Comparison of ENCODE assay signal across 31 cellular contexts in the genomic region with DNA sequence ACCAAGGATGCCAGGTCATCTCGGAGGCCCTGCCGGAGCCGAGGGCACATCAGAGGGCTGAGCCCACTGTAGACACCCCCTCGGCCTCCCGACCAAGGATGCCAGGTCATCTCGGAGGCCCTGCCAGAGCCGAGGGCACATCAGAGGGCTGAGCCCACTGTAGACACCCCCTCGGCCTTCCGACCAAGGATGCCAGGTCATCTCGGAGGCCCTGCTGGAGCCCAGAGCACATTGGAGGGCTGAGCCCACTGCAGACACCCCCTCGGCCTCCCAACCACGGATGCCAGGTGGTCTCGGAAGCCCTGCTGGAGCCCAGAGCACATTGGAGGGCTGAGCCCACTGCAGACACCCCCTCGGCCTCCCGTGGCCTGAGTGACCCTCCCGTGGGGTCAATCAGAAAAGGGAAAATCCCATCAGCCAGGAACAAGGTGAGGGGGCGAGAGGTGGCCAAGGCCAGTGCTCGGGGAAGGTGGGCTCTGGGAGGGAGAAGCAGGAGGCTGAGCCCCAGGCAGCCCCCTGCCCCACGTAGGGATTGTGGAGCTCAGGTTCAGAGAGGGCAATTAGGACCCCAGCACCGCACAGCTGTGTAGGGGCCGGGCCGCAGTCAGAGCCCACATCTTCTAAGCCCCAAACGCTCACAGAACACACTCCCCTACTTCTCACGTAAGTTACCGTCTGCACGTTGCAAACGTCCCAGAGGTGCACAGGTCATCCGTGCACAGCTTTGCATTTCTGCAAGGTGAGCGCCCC. TPM values are rescaled to one million over a fixed set of nuclear protein-coding genes. Genes with fewer than 3 reads are reported as not detected.
DNase-seq lines count a peak whose midpoint lies in the region; ATAC-seq, FAIRE-seq and TF ChIP-seq lines count a peak whose summit lies in the region.
"Had no signal": no experiment of that assay in that cellular context is flagged by ENCODE, and none has a peak within 500 bp of the region (broad histone marks: within the 10 kb centered on the region; RNA-seq: fewer than 3 reads in every experiment).

No MANE protein-coding gene starts in this region.

- 93% methylated on average over 29 of the region's 29 CpGs for WGBS in right cardiac atrium
- WGBS in heart right ventricle, 2 donors, result 92 to 96% methylated on average over 29 of the region's 29 CpGs
- WGBS in neuronal stem cell (ENCODE audit: extremely low coverage in 2 of 2, insufficient read length in 2 of 2, insufficient replicate concordance in 1 of 2), 2 donors, result no CpG with 5 or more reads among the region's 29 CpGs

- H2AK5ac ChIP-seq in neuronal stem cell (ENCODE audit: low read depth, low read length), result peak overlapping the region; percentile 56

- no peak for FAIRE-seq in kidney (lab: Jason Lieb, UNC)
- FAIRE-seq: A204.1, GM12878, GM12892, GM18507 had no signal

- no peak overlapping the region for H4K8ac ChIP-seq in neuronal stem cell (ENCODE audit: low read depth, low read length)

- H2BK5ac ChIP-seq in neuronal stem cell (ENCODE audit: low read length), result peak overlapping the region; percentile 22

- no peak overlapping the region for H3K27ac ChIP-seq in right cardiac atrium (ENCODE audit: low read length)
- H3K27ac ChIP-seq in heart right ventricle, result no peak overlapping the region
- H3K27ac ChIP-seq in kidney (ENCODE audit: low read depth in 2 of 2, low read length in 2 of 2), result no peak overlapping the region
- H3K27ac ChIP-seq in neuronal stem cell (replicated peaks; ENCODE audit: low read length), result no peak overlapping the region
- H3K27ac ChIP-seq in substantia nigra (ENCODE audit: low read depth, low read length, poor library complexity, severe bottlenecking), result no peak overlapping the region
- H3K27ac ChIP-seq: BLaER1 had no signal

- no peak overlapping the region for H2AFZ ChIP-seq in neuronal stem cell (ENCODE audit: low read length)

- intact Hi-C loops in right cardiac atrium (cut with DNase I) (no loop called here), heart right ventricle (cut with DNase I) (no loop called here), kidney (cut with DNase I) (no loop called here)

- no peak overlapping the region for H3K9ac ChIP-seq in kidney (ENCODE audit: low read length in 2 of 2)
- H3K9ac ChIP-seq in neuronal stem cell (ENCODE audit: low read depth, low read length, poor library complexity), result no peak overlapping the region
- H3K9ac ChIP-seq: BLaER1 had no signal

- peak overlapping the region; percentile 17 for H3K18ac ChIP-seq in neuronal stem cell (ENCODE audit: low read length)

- DNase-seq in right cardiac atrium, result peak in 2 of 3 donors; percentile 18 to 44
- no peak for DNase-seq in heart right ventricle
- DNase-seq in kidney, result peak; percentile 53
- no peak for DNase-seq in neuronal stem cell (ENCODE audit: low spot score)
- no peak for DNase-seq in substantia nigra (lab: John Stamatoyannopoulos, UW)
- no peak for DNase-seq in activated naive CD4-positive, alpha-beta T cell treated with anti-CD3 and anti-CD28 coated beads, Interleukin-2, amount 50 U/mL, for 72 hours (ENCODE audit: low spot score in 2 of 2)
- DNase-seq: 8988T; ACHN; BE2C; C1 segment of cervical spinal cord; CD4-positive, alpha-beta memory T cell; CD4-positive, CD25-positive, alpha-beta regulatory T cell; CD8-positive, alpha-beta memory T cell; COR-L47; DMS 273 treated with DMSO at 0.1 percent for 48 hours; DMS153; DMS53; DMS79; DND-41; EL; GDM1 had no signal

- H3K9me3 ChIP-seq in right cardiac atrium (ENCODE audit: control insufficient read depth, low read length), result no peaks in the 10 kb centered on the region
- H3K9me3 ChIP-seq in heart right ventricle, result no peaks in the 10 kb centered on the region
- no peaks in the 10 kb centered on the region for H3K9me3 ChIP-seq in kidney (ENCODE audit: control insufficient read depth in 1 of 2, low read length in 2 of 2)
- peaks cover 0 to 8% of the 10 kb centered on the region in 2 donors for H3K9me3 ChIP-seq in neuronal stem cell (replicated peaks in 1 of 2; ENCODE audit: control insufficient read depth in 2 of 2, insufficient read depth in 1 of 2, low read depth in 1 of 2, low read length in 2 of 2)
- H3K9me3 ChIP-seq: BE2C had no signal

- H3K4me3 ChIP-seq in right cardiac atrium (ENCODE audit: low read length) (no peak overlapping the region), heart right ventricle (no peak overlapping the region), kidney (ENCODE audit: low read length in 2 of 2) (no peak overlapping the region), neuronal stem cell (ENCODE audit: low read length in 2 of 2) (no peak overlapping the region)
- H3K4me3 ChIP-seq: BLaER1, GM12878 had no signal

- no peak overlapping the region for H2BK120ac ChIP-seq in neuronal stem cell (ENCODE audit: low read depth, low read length)

- H3K36me3 Mint-ChIP-seq in activated naive CD4-positive, alpha-beta T cell treated with anti-CD3 and anti-CD28 coated beads, Interleukin-2, amount 50 U/mL, for 72 hours, result no peaks in the 10 kb centered on the region
- H3K36me3 Mint-ChIP-seq: CD4-positive, alpha-beta memory T cell; CD4-positive, CD25-positive, alpha-beta regulatory T cell; CD8-positive, alpha-beta memory T cell had no signal

- no peaks in the 10 kb centered on the region for H3K27me3 ChIP-seq in right cardiac atrium (ENCODE audit: control insufficient read depth, insufficient read depth)
- no peaks in the 10 kb centered on the region for H3K27me3 ChIP-seq in heart right ventricle
- H3K27me3 ChIP-seq in neuronal stem cell (ENCODE audit: control insufficient read depth in 3 of 3, insufficient read depth in 3 of 3, low read depth in 1 of 3, low read length in 3 of 3), result no peaks in the 10 kb centered on the region
- H3K27me3 ChIP-seq: BE2C, BLaER1 had no signal

- H3K14ac ChIP-seq in neuronal stem cell (ENCODE audit: low read length), result peak overlapping the region; percentile 71

- no peak overlapping the region for H3K4me2 ChIP-seq in neuronal stem cell (ENCODE audit: insufficient read depth, low read length, poor library complexity, severe bottlenecking)
- H3K4me2 ChIP-seq: BLaER1 had no signal

- peak overlapping the region; percentile 71 for H3K23ac ChIP-seq in neuronal stem cell (ENCODE audit: low read depth, low read length, poor library complexity)

- no peak overlapping the region for H2BK15ac ChIP-seq in neuronal stem cell (ENCODE audit: low read length)

- H3K36me3 ChIP-seq in heart right ventricle (peaks cover 3 to 97% (median 21%) of the 10 kb centered on the region in 9 donors), kidney (ENCODE audit: control insufficient read depth in 1 of 2, insufficient read depth in 2 of 2, low read length in 2 of 2) (peaks cover 16 to 74% of the 10 kb centered on the region in 2 donors), neuronal stem cell (replicated peaks in 1 of 2; ENCODE audit: control insufficient read depth in 2 of 2, insufficient read depth in 2 of 2, low read length in 2 of 2) (peaks cover 0 to 5% of the 10 kb centered on the region in 2 donors)
- H3K36me3 ChIP-seq: BE2C had no signal

- no peaks in the 10 kb centered on the region for H3K9me3 Mint-ChIP-seq in activated naive CD4-positive, alpha-beta T cell treated with anti-CD3 and anti-CD28 coated beads, Interleukin-2, amount 50 U/mL, for 72 hours
- H3K9me3 Mint-ChIP-seq: CD4-positive, alpha-beta memory T cell; CD4-positive, CD25-positive, alpha-beta regulatory T cell; CD8-positive, alpha-beta memory T cell had no signal

- H3K27ac Mint-ChIP-seq in activated naive CD4-positive, alpha-beta T cell treated with anti-CD3 and anti-CD28 coated beads, Interleukin-2, amount 50 U/mL, for 72 hours, result no peak overlapping the region
- H3K27ac Mint-ChIP-seq: CD4-positive, alpha-beta memory T cell; CD4-positive, CD25-positive, alpha-beta regulatory T cell; CD8-positive, alpha-beta memory T cell had no signal

- TF ChIP-seq CTCF in heart right ventricle (IDR thresholded peaks at IDR 0.05) (no peak), kidney (IDR thresholded peaks at IDR 0.05; ENCODE audit: borderline replicate concordance, extremely low read depth, insufficient read depth) (no peak)

- H3K79me1 ChIP-seq in neuronal stem cell (ENCODE audit: low read depth, low read length), result no peaks in the 10 kb centered on the region

- no peak overlapping the region for H2BK12ac ChIP-seq in neuronal stem cell (ENCODE audit: low read length)

- H3K4ac ChIP-seq in neuronal stem cell (ENCODE audit: low read length), result peak overlapping the region; percentile 66

- no peaks in the 10 kb centered on the region for H3K4me1 ChIP-seq in right cardiac atrium (ENCODE audit: control insufficient read depth, insufficient read depth, low read length)
- H3K4me1 ChIP-seq in heart right ventricle, result no peaks in the 10 kb centered on the region
- H3K4me1 ChIP-seq in kidney (ENCODE audit: control insufficient read depth in 1 of 2, insufficient read depth in 1 of 2, low read depth in 1 of 2, low read length in 2 of 2), result peaks cover 0 to 2% of the 10 kb centered on the region in 2 donors
- peaks cover 0 to 9% of the 10 kb centered on the region in 2 donors for H3K4me1 ChIP-seq in neuronal stem cell (ENCODE audit: control insufficient read depth in 2 of 2, insufficient read depth in 1 of 2, low read depth in 1 of 2, low read length in 2 of 2)
- H3K4me1 ChIP-seq: BE2C, BLaER1 had no signal

- ATAC-seq in right cardiac atrium (no peak), heart right ventricle (no peak)
- no peak for ATAC-seq in activated naive CD4-positive, alpha-beta T cell treated with anti-CD3 and anti-CD28 coated beads, Interleukin-2, amount 50 U/mL, for 72 hours
- ATAC-seq: GM12878 had no signal

- H4K91ac ChIP-seq in neuronal stem cell (ENCODE audit: low read depth, low read length, poor library complexity), result no peak overlapping the region

RNA-seq across cellular contexts. Expression of a gene that starts 37.6 kb away (rescaled TPM):
- total RNA-seq in right cardiac atrium, result not detected
- not detected for polyA plus RNA-seq in right cardiac atrium
- total RNA-seq in heart right ventricle, result not detected
- polyA plus RNA-seq in heart right ventricle, result not detected
- total RNA-seq in kidney, result not detected
- not detected for polyA plus RNA-seq in kidney (ENCODE audit: insufficient read depth, low read depth, low replicate concordance)
- polyA plus RNA-seq in neuronal stem cell (2013, experiment 1 of 2), result not detected
- not detected for polyA plus RNA-seq in neuronal stem cell (2013, experiment 2 of 2)
- total RNA-seq in activated naive CD4-positive, alpha-beta T cell treated with anti-CD3 and anti-CD28 coated beads, Interleukin-2, amount 50 U/mL, for 72 hours, result not detected
- total RNA-seq: A673; CD4-positive, alpha-beta memory T cell; CD4-positive, CD25-positive, alpha-beta regulatory T cell; CD8-positive, alpha-beta memory T cell; Daoy; G401; GM12878 had no signal
- polyA plus RNA-seq: AG04450; CD14-positive monocyte; CD4-positive, alpha-beta memory T cell; CD4-positive, CD25-positive, alpha-beta regulatory T cell; CD8-positive, alpha-beta memory T cell; GM12878 had no signal

Comparison
In these comparisons a context has a peak if more than half of its experiments do, and no peak if none do; other contexts are left out.
1. DNase-seq: peak in right cardiac atrium (2 of 3) and kidney (single experiment); none in heart right ventricle (0 of 2), neuronal stem cell (single experiment), substantia nigra (0 of 49) and activated naive CD4-positive, alpha-beta T cell treated with anti-CD3 and anti-CD28 coated beads, Interleukin-2, amount 50 U/mL, for 72 hours (0 of 2).